23 cellular contexts compared by ENCODE assay signal in genomic region chr1:3000671-3001470, GRCh38. TPM values are rescaled to one million over a fixed set of nuclear protein-coding genes. Genes with fewer than 3 reads are reported as not detected.
A peak's percentile ranks its signal among the peaks of the same experiment; 100 is the strongest.
DNase-seq lines count a peak whose midpoint lies in the region; ATAC-seq and TF ChIP-seq lines count a peak whose summit lies in the region.
"Had no signal": no experiment of that assay in that cellular context is flagged by ENCODE, and none has a peak within 500 bp of the region (broad histone marks: within the 10 kb centered on the region; RNA-seq: fewer than 3 reads in every experiment).

No MANE protein-coding gene starts in this region.

- no peak for TF ChIP-seq CTCF in lower lobe of right lung (IDR thresholded peaks at IDR 0.05)
- TF ChIP-seq CTCF in testis (IDR thresholded peaks at IDR 0.05) = no peak

- peaks cover 1% of the 10 kb centered on the region for H3K9me3 Mint-ChIP-seq in activated naive CD4-positive, alpha-beta T cell treated with anti-CD3 and anti-CD28 coated beads, Interleukin-2, amount 10 ng/mL, durations not matched to agents 7 days and 5 days

- WGBS in testis, 2 donors = 73 to 86% methylated on average over 13 to 20 of the region's 20 CpGs

- peaks cover 38% of the 10 kb centered on the region for H3K27me3 ChIP-seq in lower lobe of right lung (ENCODE audit: low read depth)
- H3K27me3 ChIP-seq in testis = no peaks in the 10 kb centered on the region

- intact Hi-C loops in lower lobe of right lung (cut with DNase I) (no loop called here), testis (cut with DNase I; ENCODE audit: low total_unique reads) (no loop called here)

- no peaks in the 10 kb centered on the region for H3K4me1 Mint-ChIP-seq in activated naive CD4-positive, alpha-beta T cell treated with anti-CD3 and anti-CD28 coated beads, Interleukin-2, amount 10 ng/mL, durations not matched to agents 7 days and 5 days

- no peak overlapping the region for H3K27ac Mint-ChIP-seq in activated naive CD4-positive, alpha-beta T cell treated with anti-CD3 and anti-CD28 coated beads, Interleukin-2, amount 10 ng/mL, durations not matched to agents 7 days and 5 days

- no peak overlapping the region for H3K4me3 Mint-ChIP-seq in activated naive CD4-positive, alpha-beta T cell treated with anti-CD3 and anti-CD28 coated beads, Interleukin-2, amount 10 ng/mL, durations not matched to agents 7 days and 5 days

- no peaks in the 10 kb centered on the region for H3K36me3 Mint-ChIP-seq in activated naive CD4-positive, alpha-beta T cell treated with anti-CD3 and anti-CD28 coated beads, Interleukin-2, amount 10 ng/mL, durations not matched to agents 7 days and 5 days

- H3K4me3 ChIP-seq in lower lobe of right lung (no peak overlapping the region), testis (no peak overlapping the region)
- H3K4me3 ChIP-seq: BLaER1, GM12878 had no signal

- peaks cover 13% of the 10 kb centered on the region for H3K27me3 Mint-ChIP-seq in activated naive CD4-positive, alpha-beta T cell treated with anti-CD3 and anti-CD28 coated beads, Interleukin-2, amount 10 ng/mL, durations not matched to agents 7 days and 5 days

- DNase-seq in activated naive CD4-positive, alpha-beta T cell treated with anti-CD3 and anti-CD28 coated beads, Interleukin-2, amount 10 ng/mL, durations not matched to agents 7 days and 5 days = peak; percentile 15
- no peak for DNase-seq in activated naive CD4-positive, alpha-beta T cell treated with anti-CD3 and anti-CD28 coated beads, Interleukin-2, amount 50 U/mL, for 16 hours
- peak; percentile 3 for DNase-seq in NCI-H226
- DNase-seq in lower lobe of right lung = peak; percentile 42
- peak; percentile 7 for DNase-seq in testis
- DNase-seq in NCI-H1417 (lab: John Stamatoyannopoulos, UW) = no peak
- DNase-seq in stimulated activated CD4-positive, alpha-beta T cell treated with anti-CD3 and anti-CD28 coated beads, Interleukin-15, amount 100 ng/mL, for 24 hours = no peak
- DNase-seq: DND-41, GDM1, GOT3, NCI-H1048, NCI-H146, NCI-H2081, NCI-H510A, NCI-H774, PC-3 had no signal

- CTCF ChIA-PET in activated naive CD4-positive, alpha-beta T cell treated with anti-CD3 and anti-CD28 coated beads, Interleukin-2, amount 10 ng/mL, durations not matched to agents 7 days and 5 days (lab: Charles Lee) = no interaction called here

- H3K36me3 ChIP-seq in lower lobe of right lung = no peaks in the 10 kb centered on the region
- no peaks in the 10 kb centered on the region for H3K36me3 ChIP-seq in testis (ENCODE audit: low read depth, missing control alignments)
- H3K36me3 ChIP-seq: BLaER1 had no signal

- H3K9me3 ChIP-seq in lower lobe of right lung = no peaks in the 10 kb centered on the region
- H3K9me3 ChIP-seq in testis = no peaks in the 10 kb centered on the region

- no peak for TF ChIP-seq POLR2A in testis (IDR thresholded peaks at IDR 0.05)

- H3K27ac ChIP-seq in lower lobe of right lung (no peak overlapping the region), testis (no peak overlapping the region)
- H3K27ac ChIP-seq: BLaER1, KMS-11, RWPE1 had no signal

- no peak for ATAC-seq in lower lobe of right lung
- ATAC-seq in GM21367 (IDR thresholded peaks at IDR 0.05; ENCODE audit: unreplicated experiment) = no peak
- ATAC-seq: GM12878, PC-3 had no signal

- no peaks in the 10 kb centered on the region for H3K4me1 ChIP-seq in lower lobe of right lung
- no peaks in the 10 kb centered on the region for H3K4me1 ChIP-seq in testis

RNA-seq across cellular contexts. Expression of gene ACTRT2, which starts 20.4 kb away (rescaled TPM):
- total RNA-seq in lower lobe of right lung (not detected), testis (100 to 1,000 TPM in 1 of 2 donors, 10 to 100 TPM in 1; 64.2 to 143 TPM)
- polyA plus RNA-seq in testis (ENCODE audit: insufficient read depth, low read depth, low replicate concordance) = 183 TPM
- total RNA-seq: A172, GM12878, M059J, PC-3 had no signal
- polyA plus RNA-seq: GM12878 had no signal

Comparison
In these comparisons a context has a peak if more than half of its experiments do, and no peak if none do; other contexts are left out.
1. DNase-seq: peak in activated naive CD4-positive, alpha-beta T cell treated with anti-CD3 and anti-CD28 coated beads, Interleukin-2, amount 10 ng/mL, durations not matched to agents 7 days and 5 days (single experiment), NCI-H226 (single experiment), lower lobe of right lung (single experiment) and testis (single experiment); none in activated naive CD4-positive, alpha-beta T cell treated with anti-CD3 and anti-CD28 coated beads, Interleukin-2, amount 50 U/mL, for 16 hours (single experiment), NCI-H1417 (0 of 3) and stimulated activated CD4-positive, alpha-beta T cell treated with anti-CD3 and anti-CD28 coated beads, Interleukin-15, amount 100 ng/mL, for 24 hours (single experiment).
2. RNA of gene ACTRT2, which starts 20.4 kb away (total RNA-seq): 64.2 to 143 TPM in testis; not detected in lower lobe of right lung (single experiment); every median in the first group is over 10 times any median in the second.